Comparison of ENCODE assay signal across 8 cellular contexts in the genomic region with DNA sequence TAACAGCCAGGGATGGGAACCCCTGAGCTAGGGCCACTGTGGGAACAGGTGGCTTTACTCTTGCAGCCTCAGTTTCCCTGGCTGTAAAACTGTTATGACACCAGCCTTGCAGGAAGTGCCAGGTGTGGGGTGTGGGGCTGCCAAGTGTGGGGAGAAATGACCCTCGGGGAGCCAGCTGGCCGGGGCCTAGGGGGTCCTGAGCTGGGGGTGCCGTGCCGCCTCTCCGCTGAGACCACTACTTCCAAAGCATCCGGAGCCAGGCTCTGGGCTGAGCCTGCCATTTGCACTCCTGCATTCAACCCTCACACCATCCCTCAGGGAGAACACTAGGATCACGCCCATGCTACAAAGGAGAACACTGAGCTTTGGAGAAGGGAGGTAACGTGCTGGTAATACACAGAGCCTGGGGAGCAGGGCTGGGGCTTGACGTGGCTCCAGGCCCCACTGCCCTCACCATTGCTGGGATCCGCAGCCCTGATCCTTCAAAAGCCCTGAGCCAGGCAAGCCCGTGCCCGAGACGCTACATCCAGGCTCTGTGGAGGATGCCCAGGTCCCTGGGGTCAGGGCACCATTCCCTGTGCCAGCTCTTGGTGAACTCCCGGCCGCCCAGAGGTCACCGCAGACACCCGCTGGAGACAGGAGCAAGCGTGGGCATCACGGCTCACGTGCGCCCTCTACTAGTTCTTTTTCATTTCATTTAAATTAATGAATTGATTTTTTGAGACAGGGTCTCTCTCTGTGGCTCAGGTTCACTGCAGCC. TPM values are rescaled to one million over a fixed set of nuclear protein-coding genes. Genes with fewer than 3 reads are reported as not detected.
DNase-seq lines count a peak whose midpoint lies in the region; ATAC-seq and TF ChIP-seq lines count a peak whose summit lies in the region.

No MANE protein-coding gene starts in this region.

- H3K36me3 ChIP-seq in KMS-11 (ENCODE audit: insufficient read depth) (no peaks in the 10 kb centered on the region), osteoblast (ENCODE audit: insufficient read depth, low read length) (no peaks in the 10 kb centered on the region), thyroid gland (no peaks in the 10 kb centered on the region)

- H3K4me3 Mint-ChIP-seq in activated T-helper 17 cell treated with anti-CD3 and anti-CD28 coated beads, Interleukin-2, amount 50 U/mL, for 72 hours, result no peak overlapping the region

- H3K79me2 ChIP-seq in KMS-11 (ENCODE audit: insufficient read depth, low read depth) (no peaks in the 10 kb centered on the region), osteoblast (ENCODE audit: insufficient read depth, low read length) (no peaks in the 10 kb centered on the region)

- ATAC-seq in activated T-helper 17 cell treated with anti-CD3 and anti-CD28 coated beads, Interleukin-2, amount 50 U/mL, for 72 hours (replicated peaks), result peak; percentile 47
- ATAC-seq in HG03159 (IDR thresholded peaks at IDR 0.05; ENCODE audit: unreplicated experiment), result no peak

- intact Hi-C loops in thyroid gland (cut with DNase I), result loop anchor here (2.0 to 10.0 kb wide), 4 partner anchors 60 to 603 kb away; partner anchors contain the start of gene CIBAR2

- H3K4me1 ChIP-seq in KMS-11 (ENCODE audit: low read depth, poor library complexity, severe bottlenecking) (peaks cover 11% of the 10 kb centered on the region), osteoblast (ENCODE audit: insufficient read depth, low read length) (no peaks in the 10 kb centered on the region), thyroid gland (peaks cover 0 to 12% of the 10 kb centered on the region in 2 donors)

- H3K27ac ChIP-seq in KMS-11 (no peak overlapping the region), osteoblast (ENCODE audit: low read depth, low read length) (no peak overlapping the region), thyroid gland (no peak overlapping the region)

- H3K27me3 ChIP-seq in KMS-11 (ENCODE audit: insufficient read depth, low read depth) (peaks cover 88% of the 10 kb centered on the region), osteoblast (ENCODE audit: insufficient read depth, low read length) (no peaks in the 10 kb centered on the region), thyroid gland (no peaks in the 10 kb centered on the region)

- no peaks in the 10 kb centered on the region for H3K36me3 Mint-ChIP-seq in activated T-helper 17 cell treated with anti-CD3 and anti-CD28 coated beads, Interleukin-2, amount 50 U/mL, for 72 hours (ENCODE audit: low read depth)

- H3K4me1 Mint-ChIP-seq in activated T-helper 17 cell treated with anti-CD3 and anti-CD28 coated beads, Interleukin-2, amount 50 U/mL, for 72 hours, result peaks cover 3% of the 10 kb centered on the region

- no peak for TF ChIP-seq POLR2A in thyroid gland (IDR thresholded peaks at IDR 0.05)

- 44 to 49% methylated on average over 12 of the region's 21 CpGs for WGBS in thyroid gland, 2 donors

- DNase-seq in COR-L47 (lab: John Stamatoyannopoulos, UW), result peak; percentile 71
- DNase-seq in RPMI7951 (ENCODE audit: low read depth), result peak; percentile 50
- DNase-seq in fibroblast of villous mesenchyme (ENCODE audit: low read depth), result peak; percentile 67
- DNase-seq in osteoblast (ENCODE audit: insufficient read length, low spot score, missing footprints), result peak; percentile 96
- DNase-seq in thyroid gland, result peak; percentile 64 to 72

- H3K4me3 ChIP-seq in KMS-11 (IDR thresholded peaks at IDR 0.05; ENCODE audit: insufficient read depth, low read depth, low read length), result no peak overlapping the region
- H3K4me3 ChIP-seq in fibroblast of villous mesenchyme (ENCODE audit: low read depth, low read length), result no peak overlapping the region
- no peak overlapping the region for H3K4me3 ChIP-seq in osteoblast (ENCODE audit: insufficient read depth, low read length)
- no peak overlapping the region for H3K4me3 ChIP-seq in thyroid gland (replicated peaks in 1 of 3)

- H2AFZ ChIP-seq in KMS-11 (ENCODE audit: low read depth) (no peak overlapping the region), osteoblast (ENCODE audit: low read length) (no peak overlapping the region)

- H3K9ac ChIP-seq in KMS-11, result no peak overlapping the region

- peaks cover 3% of the 10 kb centered on the region for H3K27me3 Mint-ChIP-seq in activated T-helper 17 cell treated with anti-CD3 and anti-CD28 coated beads, Interleukin-2, amount 50 U/mL, for 72 hours

- TF ChIP-seq CTCF in KMS-11 (conservative IDR thresholded peaks at IDR 0.05; ENCODE audit: low read depth, low read length) (peak; percentile 84), fibroblast of villous mesenchyme (IDR thresholded peaks at IDR 0.05; ENCODE audit: insufficient read depth, low read depth, low read length) (peak; percentile 59), osteoblast (IDR thresholded peaks at IDR 0.05; ENCODE audit: extremely low read depth, low read depth, low read length) (peak; percentile 67), thyroid gland (IDR thresholded peaks at IDR 0.05) (peak; percentile 45 to 78 (median 70))

- H3K9me3 ChIP-seq in osteoblast (ENCODE audit: low read depth, low read length), result no peaks in the 10 kb centered on the region
- no peaks in the 10 kb centered on the region for H3K9me3 ChIP-seq in thyroid gland

- H3K4me2 ChIP-seq in KMS-11 (no peak overlapping the region), osteoblast (ENCODE audit: insufficient read depth, low read length) (peak overlapping the region; percentile 28)

- no peak overlapping the region for H3K27ac Mint-ChIP-seq in activated T-helper 17 cell treated with anti-CD3 and anti-CD28 coated beads, Interleukin-2, amount 50 U/mL, for 72 hours

- no peaks in the 10 kb centered on the region for H3K9me3 Mint-ChIP-seq in activated T-helper 17 cell treated with anti-CD3 and anti-CD28 coated beads, Interleukin-2, amount 50 U/mL, for 72 hours

- no peaks in the 10 kb centered on the region for H4K20me1 ChIP-seq in KMS-11 (ENCODE audit: insufficient read depth)
- peaks cover 6% of the 10 kb centered on the region for H4K20me1 ChIP-seq in osteoblast (ENCODE audit: insufficient read depth, low read length)

RNA-seq across cellular contexts. Expression of gene GINS2, which starts 28.8 kb away (rescaled TPM):
- total RNA-seq in RPMI7951 (2014; rRNA removed; shearing (Covaris generic)), result 28.5 and 34.2 TPM in 2 replicates
- 10 to 100 TPM; 39.1 to 64.2 TPM for total RNA-seq in activated T-helper 17 cell treated with anti-CD3 and anti-CD28 coated beads, Interleukin-2, amount 50 U/mL, for 72 hours
- total RNA-seq in fibroblast of villous mesenchyme, result 5.8 and 8.6 TPM in 2 replicates
- 1.2 and 1.8 TPM in 2 replicates for total RNA-seq in osteoblast
- total RNA-seq in thyroid gland, result 1 to 10 TPM in 1 of 4 donors, under 1 TPM in 3; 0.24 to 1.2 (median 0.55) TPM

RNA-seq across cellular contexts. Expression of gene C16orf74, which starts 33.3 kb away (rescaled TPM):
- total RNA-seq in RPMI7951 (2014; rRNA removed; shearing (Covaris generic)), result 3.9 and 6.2 TPM in 2 replicates
- under 1 TPM in 1 of 2 donors, not detected in 1; 0.35 TPM for total RNA-seq in activated T-helper 17 cell treated with anti-CD3 and anti-CD28 coated beads, Interleukin-2, amount 50 U/mL, for 72 hours
- 8.2 and 8.4 TPM in 2 replicates for total RNA-seq in fibroblast of villous mesenchyme
- total RNA-seq in osteoblast, result 0.59 and 0.72 TPM in 2 replicates
- 1 to 10 TPM in 3 of 4 donors, not detected in 1; 5.1 to 8.4 (median 6.3) TPM for total RNA-seq in thyroid gland
